Comparison of ENCODE assay signal across 16 cellular contexts in genomic region chr17:4176803-4177472, GRCh38. TPM values are rescaled to one million over a fixed set of nuclear protein-coding genes. Genes with fewer than 3 reads are reported as not detected.
DNase-seq lines count a peak whose midpoint lies in the region; ATAC-seq, FAIRE-seq and TF ChIP-seq lines count a peak whose summit lies in the region.
"Had no signal": no experiment of that assay in that cellular context is flagged by ENCODE, and none has a peak within 500 bp of the region (broad histone marks: within the 10 kb centered on the region; RNA-seq: fewer than 3 reads in every experiment).

No MANE protein-coding gene starts in this region.

- peaks cover 69% of the 10 kb centered on the region for H3K36me3 Mint-ChIP-seq in activated CD4-positive, alpha-beta T cell treated with anti-CD3 and anti-CD28 coated beads, Interleukin-2, amount 10 ng/mL, durations not matched to agents 7 days and 5 days (ENCODE audit: low read depth)
- H3K36me3 Mint-ChIP-seq in T-helper 17 cell (ENCODE audit: low read depth) = peaks cover 2% of the 10 kb centered on the region
- peaks cover 97% of the 10 kb centered on the region for H3K36me3 Mint-ChIP-seq in stimulated activated effector memory CD8-positive, alpha-beta T cell treated with anti-CD3 and anti-CD28 coated beads, Interleukin-12 subunit alpha, Interleukin-12 subunit beta, amount 100 ng/mL, for 72 hours

- TF ChIP-seq CTCF in kidney (IDR thresholded peaks at IDR 0.05; ENCODE audit: borderline replicate concordance, extremely low read depth, insufficient read depth) = no peak

- H3K27ac ChIP-seq in kidney (ENCODE audit: low read depth in 2 of 2, low read length in 2 of 2) = no peak overlapping the region
- H3K27ac ChIP-seq: sigmoid colon had no signal

- CTCF ChIA-PET in activated CD4-positive, alpha-beta T cell treated with anti-CD3 and anti-CD28 coated beads, Interleukin-2, amount 10 ng/mL, durations not matched to agents 7 days and 5 days (lab: Charles Lee) = interaction anchor here (0.5 to 2.9 kb wide), 7 partner anchors 10 to 263 kb away, joined by 3 to 17 read pairs (median 4); no protein-coding TSS in a partner anchor

- no peak overlapping the region for H3K4me3 ChIP-seq in kidney (ENCODE audit: low read length in 2 of 2)
- H3K4me3 ChIP-seq: sigmoid colon, upper lobe of left lung had no signal

- H3K9me3 ChIP-seq in T-helper 17 cell (ENCODE audit: control insufficient read depth, low read length, poor library complexity, severe bottlenecking) (no peaks in the 10 kb centered on the region), kidney (ENCODE audit: control insufficient read depth in 1 of 2, low read length in 2 of 2) (no peaks in the 10 kb centered on the region)
- H3K9me3 ChIP-seq: sigmoid colon, upper lobe of left lung had no signal

- no peak overlapping the region for H3K9ac ChIP-seq in kidney (ENCODE audit: low read length in 2 of 2)

- peaks cover 54% of the 10 kb centered on the region for H3K4me1 Mint-ChIP-seq in activated CD4-positive, alpha-beta T cell treated with anti-CD3 and anti-CD28 coated beads, Interleukin-2, amount 10 ng/mL, durations not matched to agents 7 days and 5 days
- H3K4me1 Mint-ChIP-seq in T-helper 17 cell = peaks cover 41% of the 10 kb centered on the region
- H3K4me1 Mint-ChIP-seq in stimulated activated effector memory CD8-positive, alpha-beta T cell treated with anti-CD3 and anti-CD28 coated beads, Interleukin-12 subunit alpha, Interleukin-12 subunit beta, amount 100 ng/mL, for 72 hours = peaks cover 56% of the 10 kb centered on the region

- H3K27me3 Mint-ChIP-seq in activated CD4-positive, alpha-beta T cell treated with anti-CD3 and anti-CD28 coated beads, Interleukin-2, amount 10 ng/mL, durations not matched to agents 7 days and 5 days = no peaks in the 10 kb centered on the region
- H3K27me3 Mint-ChIP-seq in T-helper 17 cell = no peaks in the 10 kb centered on the region

- DNase-seq in activated CD4-positive, alpha-beta T cell treated with anti-CD3 and anti-CD28 coated beads, Interleukin-2, amount 10 ng/mL, durations not matched to agents 7 days and 5 days = peak; percentile 19
- no peak for DNase-seq in activated CD4-positive, alpha-beta T cell treated with anti-CD3 and anti-CD28 coated beads for 4 hours
- DNase-seq in T-helper 17 cell (no peak), kidney (peak; percentile 45), OCI-M2 (lab: John Stamatoyannopoulos, UW; ENCODE audit: unreplicated experiment) (no peak), AG20443 (ENCODE audit: low spot score) (no peak), GM03348 (ENCODE audit: low spot score) (no peak)
- DNase-seq in stimulated activated effector memory CD8-positive, alpha-beta T cell treated with anti-CD3 and anti-CD28 coated beads, Interleukin-12 subunit alpha, Interleukin-12 subunit beta, amount 100 ng/mL, for 72 hours (ENCODE audit: low spot score in 2 of 2) = no peak
- DNase-seq: DMS 273 treated with DMSO at 0.1 percent for 48 hours, NCI-H1092 treated with DMSO at 0.1 percent for 48 hours, NCI-H510A, sigmoid colon, upper lobe of left lung had no signal

- POLR2A ChIA-PET in activated CD4-positive, alpha-beta T cell treated with anti-CD3 and anti-CD28 coated beads, Interleukin-2, amount 10 ng/mL, durations not matched to agents 7 days and 5 days (lab: Charles Lee) = interaction anchor here (1.2 to 1.6 kb wide), 2 partner anchors 16 to 33 kb away, joined by 3 to 8 read pairs; partner anchors contain the start of genes CYB5D2 and ZZEF1

- peak overlapping the region; percentile 99 for H3K27ac Mint-ChIP-seq in activated CD4-positive, alpha-beta T cell treated with anti-CD3 and anti-CD28 coated beads, Interleukin-2, amount 10 ng/mL, durations not matched to agents 7 days and 5 days
- peak overlapping the region; percentile 98 for H3K27ac Mint-ChIP-seq in T-helper 17 cell
- peak overlapping the region; percentile 87 for H3K27ac Mint-ChIP-seq in stimulated activated effector memory CD8-positive, alpha-beta T cell treated with anti-CD3 and anti-CD28 coated beads, Interleukin-12 subunit alpha, Interleukin-12 subunit beta, amount 100 ng/mL, for 72 hours

- FAIRE-seq in kidney (lab: Jason Lieb, UNC) = no peak
- FAIRE-seq: astrocyte, islet of Langerhans had no signal

- intact Hi-C loops in kidney (cut with DNase I) = no loop called here

- H3K36me3 ChIP-seq in kidney (ENCODE audit: control insufficient read depth in 1 of 2, insufficient read depth in 2 of 2, low read length in 2 of 2) = peaks cover 60 to 81% of the 10 kb centered on the region in 2 donors

- ATAC-seq in T-helper 17 cell = peak; percentile 60
- peak; percentile 14 for ATAC-seq in stimulated activated effector memory CD8-positive, alpha-beta T cell treated with anti-CD3 and anti-CD28 coated beads, Interleukin-12 subunit alpha, Interleukin-12 subunit beta, amount 100 ng/mL, for 72 hours
- ATAC-seq: Panc1 had no signal

- no peaks in the 10 kb centered on the region for H3K4me1 ChIP-seq in kidney (ENCODE audit: control insufficient read depth in 1 of 2, insufficient read depth in 1 of 2, low read depth in 1 of 2, low read length in 2 of 2)
- H3K4me1 ChIP-seq: sigmoid colon had no signal

- H3K9me3 Mint-ChIP-seq in activated CD4-positive, alpha-beta T cell treated with anti-CD3 and anti-CD28 coated beads, Interleukin-2, amount 10 ng/mL, durations not matched to agents 7 days and 5 days = no peaks in the 10 kb centered on the region
- no peaks in the 10 kb centered on the region for H3K9me3 Mint-ChIP-seq in stimulated activated effector memory CD8-positive, alpha-beta T cell treated with anti-CD3 and anti-CD28 coated beads, Interleukin-12 subunit alpha, Interleukin-12 subunit beta, amount 100 ng/mL, for 72 hours

- peak overlapping the region; percentile 69 for H3K4me3 Mint-ChIP-seq in activated CD4-positive, alpha-beta T cell treated with anti-CD3 and anti-CD28 coated beads, Interleukin-2, amount 10 ng/mL, durations not matched to agents 7 days and 5 days
- peak overlapping the region; percentile 91 for H3K4me3 Mint-ChIP-seq in T-helper 17 cell
- peak overlapping the region; percentile 54 for H3K4me3 Mint-ChIP-seq in stimulated activated effector memory CD8-positive, alpha-beta T cell treated with anti-CD3 and anti-CD28 coated beads, Interleukin-12 subunit alpha, Interleukin-12 subunit beta, amount 100 ng/mL, for 72 hours

RNA-seq across cellular contexts. Expression of gene CYB5D2, which starts 33.9 kb away (rescaled TPM):
- 1 to 10 TPM; 6.8 to 7.6 TPM for total RNA-seq in activated CD4-positive, alpha-beta T cell treated with anti-CD3 and anti-CD28 coated beads, Interleukin-2, amount 10 ng/mL, durations not matched to agents 7 days and 5 days
- total RNA-seq in T-helper 17 cell (1 to 10 TPM; 7.8 to 8.2 TPM), kidney (29.8 TPM)
- polyA plus RNA-seq in kidney (ENCODE audit: insufficient read depth, low read depth, low replicate concordance) = 49.7 TPM

RNA-seq across cellular contexts. Expression of gene ZZEF1, which starts 34.1 kb away (rescaled TPM):
- 10 to 100 TPM; 62.5 to 66.2 TPM for total RNA-seq in activated CD4-positive, alpha-beta T cell treated with anti-CD3 and anti-CD28 coated beads, Interleukin-2, amount 10 ng/mL, durations not matched to agents 7 days and 5 days
- 100 to 1,000 TPM; 117 to 123 TPM for total RNA-seq in T-helper 17 cell
- total RNA-seq in kidney = 56.1 TPM
- 4.6 TPM for polyA plus RNA-seq in kidney (ENCODE audit: insufficient read depth, low read depth, low replicate concordance)

Comparison
In these comparisons a context has a peak if more than half of its experiments do, and no peak if none do; other contexts are left out.
1. DNase-seq: peak in activated CD4-positive, alpha-beta T cell treated with anti-CD3 and anti-CD28 coated beads, Interleukin-2, amount 10 ng/mL, durations not matched to agents 7 days and 5 days (single experiment) and kidney (single experiment); none in activated CD4-positive, alpha-beta T cell treated with anti-CD3 and anti-CD28 coated beads for 4 hours (0 of 2), T-helper 17 cell (0 of 3), stimulated activated effector memory CD8-positive, alpha-beta T cell treated with anti-CD3 and anti-CD28 coated beads, Interleukin-12 subunit alpha, Interleukin-12 subunit beta, amount 100 ng/mL, for 72 hours (0 of 2), OCI-M2 (single experiment), AG20443 (single experiment) and GM03348 (single experiment).
2. Peak in every context shown above with its lines, with median percentiles within 50 percentile points of each other: H3K27ac Mint-ChIP-seq and H3K4me3 Mint-ChIP-seq.